Comparison of ENCODE assay signal across 1 cellular context in genomic region chr17:32385971-32386370, GRCh38.
TF ChIP-seq lines count a peak whose summit lies in the region.

No MANE protein-coding gene starts in this region.

TF ChIP-seq in HepG2, 621 proteins besides CTCF, POLR2A, EP300 and RAD21:
- TF ChIP-seq KLF12 (CRISPR knock-in tag; IDR thresholded peaks at IDR 0.05; ENCODE audit: borderline replicate concordance) (no peak), ZNF547 (CRISPR knock-in tag; IDR thresholded peaks at IDR 0.05) (no peak), DPF2 (CRISPR knock-in tag; IDR thresholded peaks at IDR 0.05; ENCODE audit: borderline replicate concordance, low read depth) (no peak), ZNF207 (IDR thresholded peaks at IDR 0.05; ENCODE audit: borderline replicate concordance) (no peak), MIXL1 (CRISPR knock-in tag; IDR thresholded peaks at IDR 0.05) (no peak), ZNF496 (CRISPR knock-in tag; IDR thresholded peaks at IDR 0.05; ENCODE audit: insufficient replicate concordance) (no peak), DMAP1 (CRISPR knock-in tag; IDR thresholded peaks at IDR 0.05) (no peak), NR2F2 (IDR thresholded peaks at IDR 0.05; ENCODE audit: borderline replicate concordance, low read depth) (no peak), RBM22 (optimal IDR thresholded peaks at IDR 0.05; ENCODE audit: low read length) (no peak), NCOA5 (CRISPR knock-in tag; IDR thresholded peaks at IDR 0.05) (no peak), HDAC6 (IDR thresholded peaks at IDR 0.05; ENCODE audit: low read depth, low read length) (no peak), ZNF557 (CRISPR knock-in tag; IDR thresholded peaks at IDR 0.05) (no peak), MYC (CRISPR knock-in tag; IDR thresholded peaks at IDR 0.05; ENCODE audit: borderline replicate concordance) (no peak)
- TF ChIP-seq, protein P1, sequence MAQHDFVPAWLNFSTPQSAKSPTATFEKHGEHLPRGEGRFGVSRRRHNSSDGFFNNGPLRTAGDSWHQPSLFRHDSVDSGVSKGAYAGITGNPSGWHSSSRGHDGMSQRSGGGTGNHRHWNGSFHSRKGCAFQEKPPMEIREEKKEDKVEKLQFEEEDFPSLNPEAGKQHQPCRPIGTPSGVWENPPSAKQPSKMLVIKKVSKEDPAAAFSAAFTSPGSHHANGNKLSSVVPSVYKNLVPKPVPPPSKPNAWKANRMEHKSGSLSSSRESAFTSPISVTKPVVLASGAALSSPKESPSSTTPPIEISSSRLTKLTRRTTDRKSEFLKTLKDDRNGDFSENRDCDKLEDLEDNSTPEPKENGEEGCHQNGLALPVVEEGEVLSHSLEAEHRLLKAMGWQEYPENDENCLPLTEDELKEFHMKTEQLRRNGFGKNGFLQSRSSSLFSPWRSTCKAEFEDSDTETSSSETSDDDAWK (CRISPR knock-in tag; IDR thresholded peaks at IDR 0.05): no peak
- TF ChIP-seq, protein P2, sequence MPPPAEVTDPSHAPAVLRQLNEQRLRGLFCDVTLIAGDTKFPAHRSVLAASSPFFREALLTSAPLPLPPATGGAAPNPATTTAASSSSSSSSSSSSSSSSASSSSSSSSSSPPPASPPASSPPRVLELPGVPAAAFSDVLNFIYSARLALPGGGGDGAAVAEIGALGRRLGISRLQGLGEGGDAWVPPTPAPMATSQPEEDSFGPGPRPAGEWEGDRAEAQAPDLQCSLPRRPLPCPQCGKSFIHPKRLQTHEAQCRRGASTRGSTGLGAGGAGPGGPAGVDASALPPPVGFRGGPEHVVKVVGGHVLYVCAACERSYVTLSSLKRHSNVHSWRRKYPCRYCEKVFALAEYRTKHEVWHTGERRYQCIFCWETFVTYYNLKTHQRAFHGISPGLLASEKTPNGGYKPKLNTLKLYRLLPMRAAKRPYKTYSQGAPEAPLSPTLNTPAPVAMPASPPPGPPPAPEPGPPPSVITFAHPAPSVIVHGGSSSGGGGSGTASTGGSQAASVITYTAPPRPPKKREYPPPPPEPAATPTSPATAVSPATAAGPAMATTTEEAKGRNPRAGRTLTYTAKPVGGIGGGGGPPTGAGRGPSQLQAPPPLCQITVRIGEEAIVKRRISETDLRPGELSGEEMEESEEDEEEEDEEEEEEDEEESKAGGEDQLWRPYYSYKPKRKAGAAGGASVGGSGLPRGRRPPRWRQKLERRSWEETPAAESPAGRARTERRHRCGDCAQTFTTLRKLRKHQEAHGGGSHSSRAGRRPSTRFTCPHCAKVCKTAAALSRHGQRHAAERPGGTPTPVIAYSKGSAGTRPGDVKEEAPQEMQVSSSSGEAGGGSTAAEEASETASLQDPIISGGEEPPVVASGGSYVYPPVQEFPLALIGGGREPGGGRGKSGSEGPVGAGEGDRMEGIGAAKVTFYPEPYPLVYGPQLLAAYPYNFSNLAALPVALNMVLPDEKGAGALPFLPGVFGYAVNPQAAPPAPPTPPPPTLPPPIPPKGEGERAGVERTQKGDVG (CRISPR knock-in tag; IDR thresholded peaks at IDR 0.05; ENCODE audit: borderline replicate concordance): no peak
